16 cellular contexts compared by ENCODE assay signal in genomic region chr6:168015492-168016175, GRCh38. TPM values are rescaled to one million over a fixed set of nuclear protein-coding genes. Genes with fewer than 3 reads are reported as not detected.
"Had no signal": no experiment of that assay in that cellular context is flagged by ENCODE, and none has a peak within 500 bp of the region (broad histone marks: within the 10 kb centered on the region; RNA-seq: fewer than 3 reads in every experiment).

No MANE protein-coding gene starts in this region.

- H3K36me3 Mint-ChIP-seq: stimulated activated memory B cell treated with anti-CD40 and anti-IgM and Interleukin-4, amounts not matched to agents 10 μg/mL and 1 μg/mL and 100 μg/mL, for 72 hours had no signal

- H3K4me3 ChIP-seq: body of pancreas, ovary, transverse colon had no signal

- FAIRE-seq: islet of Langerhans had no signal

- H3K27me3 ChIP-seq: body of pancreas, ovary, transverse colon had no signal

- H3K9me3 ChIP-seq: ovary had no signal

- H3K4me1 ChIP-seq: body of pancreas had no signal

- DNase-seq: activated CD4-positive, alpha-beta T cell treated with anti-CD3 and anti-CD28 coated beads, Interleukin-2, amount 10 ng/mL, durations not matched to agents 7 days and 5 days; activated CD8-positive, alpha-beta memory T cell treated with anti-CD3 and anti-CD28 coated beads, Interleukin-2, amount 50 U/mL, for 48 hours; activated gamma-delta T cell; activated T-cell treated with anti-CD3 and anti-CD28 coated beads, Interleukin-2, amount 50 U/mL, for 72 hours; body of pancreas; effector memory CD4-positive, alpha-beta T cell; ovary; stimulated activated CD4-positive, alpha-beta T cell treated with anti-CD3 and anti-CD28 coated beads, Interleukin-2, amount 100 ng/mL, for 48 hours; T-helper 9 cell; transverse colon had no signal

- H3K27ac ChIP-seq: body of pancreas, ovary had no signal

- H3K27ac Mint-ChIP-seq: activated CD4-positive, alpha-beta T cell treated with anti-CD3 and anti-CD28 coated beads, Interleukin-2, amount 10 ng/mL, durations not matched to agents 7 days and 5 days; activated naive CD4-positive, alpha-beta T cell treated with anti-CD3 and anti-CD28 coated beads, Interleukin-2, amount 50 U/mL, for 72 hours; activated T-cell treated with anti-CD3 and anti-CD28 coated beads, Interleukin-2, amount 50 U/mL, for 72 hours; dendritic cell treated with granulocyte-macrophage colony-stimulating factor and Interleukin-4, amounts not matched to agents 40 ng/mL and 50 ng/mL, for 4 days; stimulated activated memory B cell treated with anti-CD40 and anti-IgM and Interleukin-4, amounts not matched to agents 10 μg/mL and 1 μg/mL and 100 μg/mL, for 72 hours had no signal

- ATAC-seq: activated naive CD4-positive, alpha-beta T cell treated with anti-CD3 and anti-CD28 coated beads, Interleukin-2, amount 50 U/mL, for 72 hours; activated T-cell treated with anti-CD3 and anti-CD28 coated beads, Interleukin-2, amount 50 U/mL, for 72 hours; body of pancreas; stimulated activated memory B cell treated with anti-CD40 and anti-IgM and Interleukin-4, amounts not matched to agents 10 μg/mL and 1 μg/mL and 100 μg/mL, for 72 hours had no signal

- H3K36me3 ChIP-seq: ovary, transverse colon had no signal

- H3K27me3 Mint-ChIP-seq: activated CD4-positive, alpha-beta T cell treated with anti-CD3 and anti-CD28 coated beads, Interleukin-2, amount 10 ng/mL, durations not matched to agents 7 days and 5 days had no signal

- H3K4me3 Mint-ChIP-seq: activated CD4-positive, alpha-beta T cell treated with anti-CD3 and anti-CD28 coated beads, Interleukin-2, amount 10 ng/mL, durations not matched to agents 7 days and 5 days; activated T-cell treated with anti-CD3 and anti-CD28 coated beads, Interleukin-2, amount 50 U/mL, for 72 hours; central memory CD8-positive, alpha-beta T cell; dendritic cell treated with granulocyte-macrophage colony-stimulating factor and Interleukin-4, amounts not matched to agents 40 ng/mL and 50 ng/mL, for 4 days; neural crest cell; stimulated activated memory B cell treated with anti-CD40 and anti-IgM and Interleukin-4, amounts not matched to agents 10 μg/mL and 1 μg/mL and 100 μg/mL, for 72 hours had no signal

- H3K4me1 Mint-ChIP-seq: activated CD4-positive, alpha-beta T cell treated with anti-CD3 and anti-CD28 coated beads, Interleukin-2, amount 10 ng/mL, durations not matched to agents 7 days and 5 days; central memory CD8-positive, alpha-beta T cell; neural crest cell; stimulated activated memory B cell treated with anti-CD40 and anti-IgM and Interleukin-4, amounts not matched to agents 10 μg/mL and 1 μg/mL and 100 μg/mL, for 72 hours had no signal

RNA-seq across cellular contexts. Expression of gene KIF25, which starts 18.2 kb away (rescaled TPM):
- total RNA-seq: activated CD4-positive, alpha-beta T cell treated with anti-CD3 and anti-CD28 coated beads, Interleukin-2, amount 10 ng/mL, durations not matched to agents 7 days and 5 days; activated naive CD4-positive, alpha-beta T cell treated with anti-CD3 and anti-CD28 coated beads, Interleukin-2, amount 50 U/mL, for 72 hours; transverse colon had no signal
